In genomic region chr4:14877246-14878220, GRCh38 we compare ENCODE assay signal across 7 cellular contexts.
DNase-seq lines count a peak whose midpoint lies in the region; ATAC-seq lines count a peak whose summit lies in the region.

No MANE protein-coding gene starts in this region.

- H2AFZ ChIP-seq in neuronal stem cell (ENCODE audit: low read length): no peak overlapping the region

- no CpG with 5 or more reads among the region's 6 CpGs for WGBS in neuronal stem cell (ENCODE audit: extremely low coverage in 2 of 2, insufficient read length in 2 of 2, insufficient replicate concordance in 1 of 2), 2 donors

- H3K27ac ChIP-seq in rectal smooth muscle tissue (ENCODE audit: low read depth, low read length) (peak overlapping the region; percentile 53), neuronal stem cell (replicated peaks; ENCODE audit: low read length) (no peak overlapping the region)

- no peaks in the 10 kb centered on the region for H3K27me3 ChIP-seq in rectal smooth muscle tissue (ENCODE audit: control insufficient read depth, insufficient read depth, low read length)
- no peaks in the 10 kb centered on the region for H3K27me3 ChIP-seq in neuronal stem cell (ENCODE audit: control insufficient read depth in 3 of 3, insufficient read depth in 3 of 3, low read depth in 1 of 3, low read length in 3 of 3)

- peaks cover 4% of the 10 kb centered on the region for H3K9me3 Mint-ChIP-seq in activated naive CD8-positive, alpha-beta T cell treated with anti-CD3 and anti-CD28 coated beads, Interleukin-2, amount 10 ng/mL, durations not matched to agents 7 days and 5 days

- H3K9ac ChIP-seq in rectal smooth muscle tissue (ENCODE audit: low read length) (no peak overlapping the region), neuronal stem cell (ENCODE audit: low read depth, low read length, poor library complexity) (no peak overlapping the region)

- H2BK120ac ChIP-seq in neuronal stem cell (ENCODE audit: low read depth, low read length): no peak overlapping the region

- peaks cover 8% of the 10 kb centered on the region for H3K36me3 Mint-ChIP-seq in activated naive CD8-positive, alpha-beta T cell treated with anti-CD3 and anti-CD28 coated beads, Interleukin-2, amount 10 ng/mL, durations not matched to agents 7 days and 5 days

- peak overlapping the region; percentile 80 for H3K27ac Mint-ChIP-seq in activated naive CD8-positive, alpha-beta T cell treated with anti-CD3 and anti-CD28 coated beads, Interleukin-2, amount 10 ng/mL, durations not matched to agents 7 days and 5 days

- no peak overlapping the region for H4K8ac ChIP-seq in neuronal stem cell (ENCODE audit: low read depth, low read length)

- no peaks in the 10 kb centered on the region for H3K9me3 ChIP-seq in neuronal stem cell (replicated peaks in 1 of 2; ENCODE audit: control insufficient read depth in 2 of 2, insufficient read depth in 1 of 2, low read depth in 1 of 2, low read length in 2 of 2)

- H2BK12ac ChIP-seq in neuronal stem cell (ENCODE audit: low read length): no peak overlapping the region

- H3K36me3 ChIP-seq in rectal smooth muscle tissue (ENCODE audit: control insufficient read depth, insufficient read depth, low read length) (no peaks in the 10 kb centered on the region), neuronal stem cell (replicated peaks in 1 of 2; ENCODE audit: control insufficient read depth in 2 of 2, insufficient read depth in 2 of 2, low read length in 2 of 2) (no peaks in the 10 kb centered on the region)

- H3K4me1 ChIP-seq in rectal smooth muscle tissue (ENCODE audit: control insufficient read depth, insufficient read depth, low read length) (peaks cover 6% of the 10 kb centered on the region), neuronal stem cell (ENCODE audit: control insufficient read depth in 2 of 2, insufficient read depth in 1 of 2, low read depth in 1 of 2, low read length in 2 of 2) (no peaks in the 10 kb centered on the region)

- no peak overlapping the region for H3K23ac ChIP-seq in neuronal stem cell (ENCODE audit: low read depth, low read length, poor library complexity)

- no peak overlapping the region for H2BK5ac ChIP-seq in neuronal stem cell (ENCODE audit: low read length)

- H3K27me3 Mint-ChIP-seq in activated naive CD8-positive, alpha-beta T cell treated with anti-CD3 and anti-CD28 coated beads, Interleukin-2, amount 10 ng/mL, durations not matched to agents 7 days and 5 days: no peaks in the 10 kb centered on the region

- no peak overlapping the region for H2AK5ac ChIP-seq in neuronal stem cell (ENCODE audit: low read depth, low read length)

- no peak overlapping the region for H4K91ac ChIP-seq in neuronal stem cell (ENCODE audit: low read depth, low read length, poor library complexity)

- H3K18ac ChIP-seq in neuronal stem cell (ENCODE audit: low read length): no peak overlapping the region

- no peaks in the 10 kb centered on the region for H3K79me1 ChIP-seq in neuronal stem cell (ENCODE audit: low read depth, low read length)

- H3K4me1 Mint-ChIP-seq in activated naive CD8-positive, alpha-beta T cell treated with anti-CD3 and anti-CD28 coated beads, Interleukin-2, amount 10 ng/mL, durations not matched to agents 7 days and 5 days: peaks cover 31% of the 10 kb centered on the region

- H3K4ac ChIP-seq in neuronal stem cell (ENCODE audit: low read length): no peak overlapping the region

- no peak for DNase-seq in activated naive CD8-positive, alpha-beta T cell treated with anti-CD3 and anti-CD28 coated beads, Interleukin-2, amount 10 ng/mL, durations not matched to agents 7 days and 5 days
- DNase-seq in NCI-H345 (lab: John Stamatoyannopoulos, UW): no peak
- DNase-seq in neuronal stem cell (ENCODE audit: low spot score): no peak
- no peak for DNase-seq in NCI-H1694 (lab: John Stamatoyannopoulos, UW)

- H2BK15ac ChIP-seq in neuronal stem cell (ENCODE audit: low read length): no peak overlapping the region

- no peak overlapping the region for H3K4me2 ChIP-seq in neuronal stem cell (ENCODE audit: insufficient read depth, low read length, poor library complexity, severe bottlenecking)

- H3K4me3 Mint-ChIP-seq in activated naive CD8-positive, alpha-beta T cell treated with anti-CD3 and anti-CD28 coated beads, Interleukin-2, amount 10 ng/mL, durations not matched to agents 7 days and 5 days: peak overlapping the region; percentile 43

- POLR2A ChIA-PET in activated naive CD8-positive, alpha-beta T cell treated with anti-CD3 and anti-CD28 coated beads, Interleukin-2, amount 10 ng/mL, durations not matched to agents 7 days and 5 days (lab: Charles Lee): no interaction called here

- peak; percentile 51 for ATAC-seq in GM19452 (IDR thresholded peaks at IDR 0.05; ENCODE audit: unreplicated experiment)
- peak; percentile 42 for ATAC-seq in HG03469 (IDR thresholded peaks at IDR 0.05; ENCODE audit: unreplicated experiment)
- ATAC-seq in activated naive CD8-positive, alpha-beta T cell treated with anti-CD3 and anti-CD28 coated beads, Interleukin-2, amount 10 ng/mL, durations not matched to agents 7 days and 5 days (ENCODE audit: low read depth): peak; percentile 65

- H3K14ac ChIP-seq in neuronal stem cell (ENCODE audit: low read length): no peak overlapping the region

- H3K4me3 ChIP-seq in rectal smooth muscle tissue (ENCODE audit: low read length) (no peak overlapping the region), neuronal stem cell (ENCODE audit: low read length in 2 of 2) (no peak overlapping the region)
